Comparison of ENCODE assay signal across 18 cellular contexts in the genomic region with DNA sequence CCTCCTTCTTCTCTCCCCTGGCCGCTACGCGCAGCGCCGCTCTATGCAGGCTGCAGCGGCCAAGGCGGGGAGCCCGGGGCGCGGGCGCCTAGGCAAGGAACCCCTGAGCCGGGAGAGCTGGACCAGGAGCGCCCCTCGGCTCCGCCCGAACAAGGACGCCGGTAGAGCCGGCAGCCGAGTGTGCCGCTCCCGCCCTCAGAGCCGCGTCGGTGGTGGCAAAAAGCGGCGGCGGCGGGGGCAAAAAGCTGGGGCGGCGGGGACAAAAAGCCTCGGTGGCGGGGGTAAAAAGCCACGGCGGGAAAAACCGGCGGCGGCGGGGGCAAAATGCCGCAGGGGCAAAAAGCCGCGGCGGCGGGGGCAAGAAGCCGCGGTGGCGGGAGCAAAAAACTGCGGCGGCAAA. TPM values are rescaled to one million over a fixed set of nuclear protein-coding genes. Genes with fewer than 3 reads are reported as not detected.
"Had no signal": no experiment of that assay in that cellular context is flagged by ENCODE, and none has a peak within 500 bp of the region (broad histone marks: within the 10 kb centered on the region; RNA-seq: fewer than 3 reads in every experiment).

No MANE protein-coding gene starts in this region.

RNA-seq across cellular contexts. Expression of a gene that starts 25.1 kb away (rescaled TPM):
- total RNA-seq: activated naive CD4-positive, alpha-beta T cell treated with anti-CD3 and anti-CD28 coated beads for 36 hours; activated naive CD4-positive, alpha-beta T cell treated with anti-CD3 and anti-CD28 coated beads, Interleukin-2, amount 50 U/mL, for 72 hours; activated naive CD8-positive, alpha-beta T cell treated with anti-CD3 and anti-CD28 coated beads for 36 hours; activated naive CD8-positive, alpha-beta T cell treated with anti-CD3 and anti-CD28 coated beads, Interleukin-2, amount 10 ng/mL, durations not matched to agents 7 days and 5 days; activated T-cell treated with anti-CD3 and anti-CD28 coated beads, Interleukin-2, amount 50 U/mL, for 4 hours; activated T-cell treated with anti-CD3 and anti-CD28 coated beads, Interleukin-2, amount 50 U/mL, for 72 hours; activated T-helper 1 cell treated with anti-CD3 and anti-CD28 coated beads, Interleukin-12 subunit alpha, Interleukin-12 subunit beta, Interleukin-2, Interleukin-4 antibody, amounts not matched to agents 30 ng/mL and 10 ng/mL and 1 ng/mL, durations not matched to agents 14 hours and 24 hours and 36 hours; activated T-helper 17 cell treated with anti-CD3 and anti-CD28 coated beads, Interleukin-2, amount 50 U/mL, for 72 hours; activated T-helper 2 cell treated with anti-CD3 and anti-CD28 coated beads, Interferon-gamma antibody, Interleukin-2, Interleukin-4, amounts not matched to agents 10 μg/mL and 5 μg/mL and 100 μg/mL, durations not matched to agents 14 hours and 24 hours and 36 hours; aorta; ascending aorta; astrocyte; body of pancreas; bronchial epithelial cell; cardiac muscle cell; cardiac septum; cerebellum had no signal
- polyA plus RNA-seq: adrenal gland, cardiac muscle cell had no signal
